1 cellular context compared by ENCODE assay signal in the genomic region with DNA sequence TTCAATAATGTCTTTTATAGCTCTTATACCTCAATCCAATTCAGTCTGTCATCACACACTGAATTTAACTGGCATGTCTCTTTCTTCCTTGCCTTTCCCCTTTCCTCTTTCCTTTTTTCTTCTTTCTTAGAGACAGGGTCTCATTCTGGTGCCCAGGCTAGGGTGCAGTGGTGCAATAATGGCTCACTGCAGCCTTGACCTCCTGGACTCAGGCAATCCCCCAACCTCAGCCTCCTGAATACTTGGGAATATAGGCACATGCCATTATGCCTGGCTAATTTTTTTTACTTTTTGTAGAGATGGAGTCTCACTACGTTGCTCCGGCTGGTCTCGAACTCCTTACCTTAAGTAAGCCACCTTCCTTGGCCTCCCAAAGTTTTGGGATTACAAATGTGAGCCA.
TF ChIP-seq lines count a peak whose summit lies in the region.

No MANE protein-coding gene starts in this region.

TF ChIP-seq in GM12878, 131 proteins besides CTCF, POLR2A, EP300 and RAD21 (continued from another document):
- TF ChIP-seq, protein P1, sequence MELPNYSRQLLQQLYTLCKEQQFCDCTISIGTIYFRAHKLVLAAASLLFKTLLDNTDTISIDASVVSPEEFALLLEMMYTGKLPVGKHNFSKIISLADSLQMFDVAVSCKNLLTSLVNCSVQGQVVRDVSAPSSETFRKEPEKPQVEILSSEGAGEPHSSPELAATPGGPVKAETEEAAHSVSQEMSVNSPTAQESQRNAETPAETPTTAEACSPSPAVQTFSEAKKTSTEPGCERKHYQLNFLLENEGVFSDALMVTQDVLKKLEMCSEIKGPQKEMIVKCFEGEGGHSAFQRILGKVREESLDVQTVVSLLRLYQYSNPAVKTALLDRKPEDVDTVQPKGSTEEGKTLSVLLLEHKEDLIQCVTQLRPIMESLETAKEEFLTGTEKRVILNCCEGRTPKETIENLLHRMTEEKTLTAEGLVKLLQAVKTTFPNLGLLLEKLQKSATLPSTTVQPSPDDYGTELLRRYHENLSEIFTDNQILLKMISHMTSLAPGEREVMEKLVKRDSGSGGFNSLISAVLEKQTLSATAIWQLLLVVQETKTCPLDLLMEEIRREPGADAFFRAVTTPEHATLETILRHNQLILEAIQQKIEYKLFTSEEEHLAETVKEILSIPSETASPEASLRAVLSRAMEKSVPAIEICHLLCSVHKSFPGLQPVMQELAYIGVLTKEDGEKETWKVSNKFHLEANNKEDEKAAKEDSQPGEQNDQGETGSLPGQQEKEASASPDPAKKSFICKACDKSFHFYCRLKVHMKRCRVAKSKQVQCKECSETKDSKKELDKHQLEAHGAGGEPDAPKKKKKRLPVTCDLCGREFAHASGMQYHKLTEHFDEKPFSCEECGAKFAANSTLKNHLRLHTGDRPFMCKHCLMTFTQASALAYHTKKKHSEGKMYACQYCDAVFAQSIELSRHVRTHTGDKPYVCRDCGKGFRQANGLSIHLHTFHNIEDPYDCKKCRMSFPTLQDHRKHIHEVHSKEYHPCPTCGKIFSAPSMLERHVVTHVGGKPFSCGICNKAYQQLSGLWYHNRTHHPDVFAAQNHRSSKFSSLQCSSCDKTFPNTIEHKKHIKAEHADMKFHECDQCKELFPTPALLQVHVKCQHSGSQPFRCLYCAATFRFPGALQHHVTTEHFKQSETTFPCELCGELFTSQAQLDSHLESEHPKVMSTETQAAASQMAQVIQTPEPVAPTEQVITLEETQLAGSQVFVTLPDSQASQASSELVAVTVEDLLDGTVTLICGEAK (IDR thresholded peaks at IDR 0.05; ENCODE audit: borderline replicate concordance): no peak
- TF ChIP-seq RAD51 (IDR thresholded peaks at IDR 0.05): no peak
- TF ChIP-seq, protein P2, sequence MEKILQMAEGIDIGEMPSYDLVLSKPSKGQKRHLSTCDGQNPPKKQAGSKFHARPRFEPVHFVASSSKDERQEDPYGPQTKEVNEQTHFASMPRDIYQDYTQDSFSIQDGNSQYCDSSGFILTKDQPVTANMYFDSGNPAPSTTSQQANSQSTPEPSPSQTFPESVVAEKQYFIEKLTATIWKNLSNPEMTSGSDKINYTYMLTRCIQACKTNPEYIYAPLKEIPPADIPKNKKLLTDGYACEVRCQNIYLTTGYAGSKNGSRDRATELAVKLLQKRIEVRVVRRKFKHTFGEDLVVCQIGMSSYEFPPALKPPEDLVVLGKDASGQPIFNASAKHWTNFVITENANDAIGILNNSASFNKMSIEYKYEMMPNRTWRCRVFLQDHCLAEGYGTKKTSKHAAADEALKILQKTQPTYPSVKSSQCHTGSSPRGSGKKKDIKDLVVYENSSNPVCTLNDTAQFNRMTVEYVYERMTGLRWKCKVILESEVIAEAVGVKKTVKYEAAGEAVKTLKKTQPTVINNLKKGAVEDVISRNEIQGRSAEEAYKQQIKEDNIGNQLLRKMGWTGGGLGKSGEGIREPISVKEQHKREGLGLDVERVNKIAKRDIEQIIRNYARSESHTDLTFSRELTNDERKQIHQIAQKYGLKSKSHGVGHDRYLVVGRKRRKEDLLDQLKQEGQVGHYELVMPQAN (conservative IDR thresholded peaks at IDR 0.05): no peak
- TF ChIP-seq, protein P3, sequence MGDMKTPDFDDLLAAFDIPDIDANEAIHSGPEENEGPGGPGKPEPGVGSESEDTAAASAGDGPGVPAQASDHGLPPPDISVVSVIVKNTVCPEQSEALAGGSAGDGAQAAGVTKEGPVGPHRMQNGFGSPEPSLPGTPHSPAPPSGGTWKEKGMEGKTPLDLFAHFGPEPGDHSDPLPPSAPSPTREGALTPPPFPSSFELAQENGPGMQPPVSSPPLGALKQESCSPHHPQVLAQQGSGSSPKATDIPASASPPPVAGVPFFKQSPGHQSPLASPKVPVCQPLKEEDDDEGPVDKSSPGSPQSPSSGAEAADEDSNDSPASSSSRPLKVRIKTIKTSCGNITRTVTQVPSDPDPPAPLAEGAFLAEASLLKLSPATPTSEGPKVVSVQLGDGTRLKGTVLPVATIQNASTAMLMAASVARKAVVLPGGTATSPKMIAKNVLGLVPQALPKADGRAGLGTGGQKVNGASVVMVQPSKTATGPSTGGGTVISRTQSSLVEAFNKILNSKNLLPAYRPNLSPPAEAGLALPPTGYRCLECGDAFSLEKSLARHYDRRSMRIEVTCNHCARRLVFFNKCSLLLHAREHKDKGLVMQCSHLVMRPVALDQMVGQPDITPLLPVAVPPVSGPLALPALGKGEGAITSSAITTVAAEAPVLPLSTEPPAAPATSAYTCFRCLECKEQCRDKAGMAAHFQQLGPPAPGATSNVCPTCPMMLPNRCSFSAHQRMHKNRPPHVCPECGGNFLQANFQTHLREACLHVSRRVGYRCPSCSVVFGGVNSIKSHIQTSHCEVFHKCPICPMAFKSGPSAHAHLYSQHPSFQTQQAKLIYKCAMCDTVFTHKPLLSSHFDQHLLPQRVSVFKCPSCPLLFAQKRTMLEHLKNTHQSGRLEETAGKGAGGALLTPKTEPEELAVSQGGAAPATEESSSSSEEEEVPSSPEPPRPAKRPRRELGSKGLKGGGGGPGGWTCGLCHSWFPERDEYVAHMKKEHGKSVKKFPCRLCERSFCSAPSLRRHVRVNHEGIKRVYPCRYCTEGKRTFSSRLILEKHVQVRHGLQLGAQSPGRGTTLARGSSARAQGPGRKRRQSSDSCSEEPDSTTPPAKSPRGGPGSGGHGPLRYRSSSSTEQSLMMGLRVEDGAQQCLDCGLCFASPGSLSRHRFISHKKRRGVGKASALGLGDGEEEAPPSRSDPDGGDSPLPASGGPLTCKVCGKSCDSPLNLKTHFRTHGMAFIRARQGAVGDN (IDR thresholded peaks at IDR 0.05): no peak
- TF ChIP-seq ZNF384 (IDR thresholded peaks at IDR 0.05; ENCODE audit: borderline replicate concordance, low read depth, low read length): no peak
- TF ChIP-seq CREB1 (IDR thresholded peaks at IDR 0.05; ENCODE audit: low read depth): no peak
